ENCODE assay signal across 9 cellular contexts in genomic region chr1:201719812-201720521, GRCh38.
A peak's percentile ranks its signal among the peaks of the same experiment; 100 is the strongest.
DNase-seq lines count a peak whose midpoint lies in the region; ATAC-seq and TF ChIP-seq lines count a peak whose summit lies in the region.
"Had no signal": no experiment of that assay in that cellular context is flagged by ENCODE, and none has a peak within 500 bp of the region (broad histone marks: within the 10 kb centered on the region; RNA-seq: fewer than 3 reads in every experiment).

No MANE protein-coding gene starts in this region.

- peak overlapping the region in 3 of 7 donors; percentile 15 to 77 (median 63) for H3K27ac Mint-ChIP-seq in CD14-positive monocyte
- no peak overlapping the region for H3K27ac Mint-ChIP-seq in activated naive CD8-positive, alpha-beta T cell treated with anti-CD3 and anti-CD28 coated beads for 36 hours

- peaks cover 2% of the 10 kb centered on the region in 2 donors for H3K36me3 Mint-ChIP-seq in CD14-positive monocyte
- no peaks in the 10 kb centered on the region for H3K36me3 Mint-ChIP-seq in activated naive CD8-positive, alpha-beta T cell treated with anti-CD3 and anti-CD28 coated beads for 36 hours

- H3K27me3 Mint-ChIP-seq in CD14-positive monocyte (ENCODE audit: low read depth in 3 of 3): peaks cover 0 to 5% (median 5%) of the 10 kb centered on the region in 3 donors
- no peaks in the 10 kb centered on the region for H3K27me3 Mint-ChIP-seq in activated naive CD8-positive, alpha-beta T cell treated with anti-CD3 and anti-CD28 coated beads for 36 hours

- no peak overlapping the region for H3K4me3 Mint-ChIP-seq in CD14-positive monocyte
- no peak overlapping the region for H3K4me3 Mint-ChIP-seq in activated naive CD8-positive, alpha-beta T cell treated with anti-CD3 and anti-CD28 coated beads for 36 hours

- H3K4me1 Mint-ChIP-seq in CD14-positive monocyte: peaks cover 44% of the 10 kb centered on the region
- H3K4me1 Mint-ChIP-seq in activated naive CD8-positive, alpha-beta T cell treated with anti-CD3 and anti-CD28 coated beads for 36 hours: no peaks in the 10 kb centered on the region

- no peaks in the 10 kb centered on the region for H3K9me3 Mint-ChIP-seq in CD14-positive monocyte
- H3K9me3 Mint-ChIP-seq in activated naive CD8-positive, alpha-beta T cell treated with anti-CD3 and anti-CD28 coated beads for 36 hours: no peaks in the 10 kb centered on the region

- TF ChIP-seq CTCF in AG09319 (IDR thresholded peaks at IDR 0.05; ENCODE audit: low read depth, low read length) (no peak), fibroblast of pulmonary artery (IDR thresholded peaks at IDR 0.05; ENCODE audit: low read length, missing control alignments) (no peak), CD14-positive monocyte (IDR thresholded peaks at IDR 0.05) (no peak)

- intact Hi-C loops in CD14-positive monocyte (cut with micrococcal nuclease): no loop called here

- no peak for TF ChIP-seq POLR2A in GM18505 (IDR thresholded peaks at IDR 0.05; ENCODE audit: borderline replicate concordance, extremely low read depth, insufficient read depth, insufficient read length)

- peak; percentile 86 for DNase-seq in AG09319 (ENCODE audit: extremely low read depth, low read depth)
- DNase-seq in fibroblast of pulmonary artery (ENCODE audit: low read depth): peak; percentile 71
- DNase-seq in occipital lobe (lab: John Stamatoyannopoulos, UW): peak; percentile 52
- DNase-seq in CD14-positive monocyte (ENCODE audit: low spot score): no peak
- no peak for DNase-seq in effector CD4-positive, alpha-beta T cell
- no peak for DNase-seq in activated naive CD8-positive, alpha-beta T cell treated with anti-CD3 and anti-CD28 coated beads for 36 hours
- DNase-seq: DND-41 had no signal

- H3K4me3 ChIP-seq in fibroblast of pulmonary artery (replicated peaks; ENCODE audit: low read depth, low read length): no peak overlapping the region

- ATAC-seq in GM18505 (IDR thresholded peaks at IDR 0.05; ENCODE audit: unreplicated experiment): no peak

TF ChIP-seq in PFSK-1, 5 proteins besides CTCF, POLR2A, EP300 and RAD21:
- TF ChIP-seq SIN3A (IDR thresholded peaks at IDR 0.05; ENCODE audit: borderline replicate concordance, insufficient read depth, low read length): peak; percentile 71; the same call in 1 of the 2 replicates
- TF ChIP-seq POLR2AphosphoS5 (IDR thresholded peaks at IDR 0.05; ENCODE audit: low read depth, low read length): no peak
- TF ChIP-seq FOXP2 (optimal IDR thresholded peaks at IDR 0.05; ENCODE audit: borderline replicate concordance, extremely low read depth, extremely low read length, insufficient read depth): peak; percentile 98

Comparison
In these comparisons a context has a peak if more than half of its experiments do, and no peak if none do; other contexts are left out.
1. DNase-seq: peak in AG09319 (single experiment), fibroblast of pulmonary artery (single experiment) and occipital lobe (single experiment); none in CD14-positive monocyte (single experiment), effector CD4-positive, alpha-beta T cell (single experiment) and activated naive CD8-positive, alpha-beta T cell treated with anti-CD3 and anti-CD28 coated beads for 36 hours (single experiment).